20 cellular contexts compared by ENCODE assay signal in the genomic region with DNA sequence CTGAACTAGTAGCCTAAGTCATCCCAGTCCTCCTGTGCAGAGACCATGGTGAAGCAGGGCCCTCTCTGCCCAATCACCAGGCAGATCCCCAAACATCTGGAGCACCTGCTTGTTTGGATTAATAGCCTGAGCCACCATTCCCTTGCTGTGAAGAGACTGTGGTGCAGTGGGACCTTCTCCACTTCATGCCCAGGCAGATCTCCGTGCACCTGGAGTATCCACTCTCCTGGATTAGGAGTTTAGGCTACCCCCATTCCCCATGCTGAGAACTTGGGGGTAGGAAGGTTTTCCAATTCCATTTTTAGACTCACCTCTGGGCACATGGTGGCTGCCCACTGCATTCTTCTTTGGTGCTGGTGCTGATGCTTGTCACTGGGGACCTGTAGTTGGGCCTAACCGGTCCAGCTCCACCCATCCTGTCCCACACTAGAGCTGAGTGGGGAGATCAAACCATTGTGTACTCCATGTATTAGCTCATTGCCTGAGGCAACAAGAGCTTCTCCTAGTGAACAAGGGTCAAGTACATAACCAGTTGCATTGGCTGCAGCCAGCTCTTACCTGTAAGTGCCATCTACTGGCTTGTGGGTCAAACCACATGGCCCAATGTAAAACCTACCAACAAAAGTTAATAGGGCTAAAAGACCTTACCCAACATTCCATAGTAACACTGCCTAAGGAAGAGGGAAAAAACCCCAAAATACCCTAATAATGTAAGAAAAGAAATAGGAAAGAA.
DNase-seq lines count a peak whose midpoint lies in the region; ATAC-seq, FAIRE-seq and TF ChIP-seq lines count a peak whose summit lies in the region.
"Had no signal": no experiment of that assay in that cellular context is flagged by ENCODE, and none has a peak within 500 bp of the region (broad histone marks: within the 10 kb centered on the region; RNA-seq: fewer than 3 reads in every experiment).

No MANE protein-coding gene starts in this region.

- no TSS peak for BruUV-seq in K562 (replicated peaks; lab: Mats Ljungman, UMichigan)

- H3K9me3 ChIP-seq in Loucy (ENCODE audit: insufficient read depth, low read depth, low read length) (no peaks in the 10 kb centered on the region), K562 (replicated peaks; ENCODE audit: control insufficient read depth, insufficient read depth, low read depth, low read length) (no peaks in the 10 kb centered on the region), neural progenitor cell (ENCODE audit: low read depth) (no peaks in the 10 kb centered on the region)
- H3K9me3 ChIP-seq: HAP-1, thyroid gland had no signal

- peaks cover 22% of the 10 kb centered on the region for H3K9me3 Mint-ChIP-seq in activated CD8-positive, alpha-beta memory T cell treated with anti-CD3 and anti-CD28 coated beads, Interleukin-2, amount 10 ng/mL, durations not matched to agents 7 days and 5 days (ENCODE audit: low read depth)
- H3K9me3 Mint-ChIP-seq in neural progenitor cell, result peaks cover 22% of the 10 kb centered on the region

- peaks cover 28% of the 10 kb centered on the region for H3K4me1 Mint-ChIP-seq in activated CD8-positive, alpha-beta memory T cell treated with anti-CD3 and anti-CD28 coated beads, Interleukin-2, amount 10 ng/mL, durations not matched to agents 7 days and 5 days
- H3K4me1 Mint-ChIP-seq in neural progenitor cell, result no peaks in the 10 kb centered on the region

- H3K79me2 ChIP-seq in Loucy (ENCODE audit: insufficient read depth, low read length), result no peaks in the 10 kb centered on the region
- H3K79me2 ChIP-seq in K562 (ENCODE audit: control insufficient read depth, insufficient read depth, low read length), result no peaks in the 10 kb centered on the region
- H3K79me2 ChIP-seq in neural progenitor cell (ENCODE audit: low read depth), result no peaks in the 10 kb centered on the region

- POLR2A ChIA-PET in K562 (lab: Yijun Ruan, JAX), result no interaction called here

- peaks cover 57% of the 10 kb centered on the region for H3K36me3 Mint-ChIP-seq in activated CD8-positive, alpha-beta memory T cell treated with anti-CD3 and anti-CD28 coated beads, Interleukin-2, amount 10 ng/mL, durations not matched to agents 7 days and 5 days
- peaks cover 4% of the 10 kb centered on the region for H3K36me3 Mint-ChIP-seq in neural progenitor cell

- in situ Hi-C loops in K562 (cut with MboI), result no loop called here

- H3K4me3 Mint-ChIP-seq in activated CD8-positive, alpha-beta memory T cell treated with anti-CD3 and anti-CD28 coated beads, Interleukin-2, amount 10 ng/mL, durations not matched to agents 7 days and 5 days, result no peak overlapping the region
- no peak overlapping the region for H3K4me3 Mint-ChIP-seq in neural progenitor cell
- H3K4me3 Mint-ChIP-seq: activated CD4-positive, alpha-beta T cell treated with anti-CD3 and anti-CD28 coated beads, Interleukin-2, amount 10 ng/mL, durations not matched to agents 7 days and 5 days had no signal

- H2AFZ ChIP-seq in Loucy (ENCODE audit: low read length) (no peak overlapping the region), K562 (ENCODE audit: low read depth, low read length) (no peak overlapping the region), neural progenitor cell (replicated peaks) (no peak overlapping the region)

- H3K4me2 ChIP-seq in Loucy (ENCODE audit: low read depth, low read length, poor library complexity, severe bottlenecking) (no peak overlapping the region), K562 (ENCODE audit: insufficient read depth, low read length) (no peak overlapping the region), neural progenitor cell (no peak overlapping the region)
- H3K4me2 ChIP-seq: A549, KMS-11 had no signal

- H3F3A ChIP-seq in Loucy (ENCODE audit: low read depth) (no peaks in the 10 kb centered on the region), neural progenitor cell (ENCODE audit: low read depth) (no peaks in the 10 kb centered on the region)

- TF ChIP-seq POLR2A in K562 (conservative IDR thresholded peaks at IDR 0.05), result no peak

- no peaks in the 10 kb centered on the region for H3K9me1 ChIP-seq in K562 (ENCODE audit: control insufficient read depth, insufficient read depth, low read length)

- ATAC-seq in activated CD8-positive, alpha-beta memory T cell treated with anti-CD3 and anti-CD28 coated beads, Interleukin-2, amount 10 ng/mL, durations not matched to agents 7 days and 5 days, result peak; percentile 27
- ATAC-seq in K562 (no peak), GM18858 (IDR thresholded peaks at IDR 0.05; ENCODE audit: unreplicated experiment) (no peak)
- ATAC-seq: A549, foreskin keratinocyte had no signal

- no peaks in the 10 kb centered on the region for H3K9me2 ChIP-seq in Loucy (replicated peaks; ENCODE audit: low read depth, low read length)

- FAIRE-seq in K562 (lab: Jason Lieb, UNC) (no peak), frontal cortex (lab: Jason Lieb, UNC) (no peak)
- FAIRE-seq: A549, colon had no signal

- no peaks in the 10 kb centered on the region for H3K4me1 ChIP-seq in Loucy (ENCODE audit: insufficient read depth, low read length, poor library complexity, severe bottlenecking)
- no peaks in the 10 kb centered on the region for H3K4me1 ChIP-seq in K562 (replicated peaks in 1 of 2; ENCODE audit: control insufficient read depth in 2 of 2, insufficient read depth in 2 of 2, low read length in 2 of 2)
- H3K4me1 ChIP-seq in neural progenitor cell, result no peaks in the 10 kb centered on the region
- H3K4me1 ChIP-seq: A549, foreskin keratinocyte, HAP-1, thyroid gland had no signal

- TF ChIP-seq RAD21 in K562 (CRISPR knock-in tag; conservative IDR thresholded peaks at IDR 0.05 in 1 of 2, IDR thresholded peaks at IDR 0.05 in 1 of 2), result peak in 1 of 2 experiments; percentile 28; a peak in 1 of 4 replicates

- H3K27me3 ChIP-seq in Loucy (ENCODE audit: insufficient read depth, low read length, poor library complexity, severe bottlenecking) (no peaks in the 10 kb centered on the region), K562 (ENCODE audit: control insufficient read depth in 2 of 2, insufficient read depth in 2 of 2, low read length in 2 of 2) (no peaks in the 10 kb centered on the region), neural progenitor cell (no peaks in the 10 kb centered on the region)
- H3K27me3 ChIP-seq: foreskin keratinocyte, thyroid gland had no signal

- no peak overlapping the region for H3K4me3 ChIP-seq in Loucy (ENCODE audit: low read length, poor library complexity, severe bottlenecking)
- no peak overlapping the region for H3K4me3 ChIP-seq in K562
- no peak overlapping the region for H3K4me3 ChIP-seq in neural progenitor cell
- H3K4me3 ChIP-seq: A549, HAP-1, thyroid gland had no signal

- H3K27ac ChIP-seq in K562 (ENCODE audit: extremely low read depth, low read depth, low read length), result no peak overlapping the region
- no peak overlapping the region for H3K27ac ChIP-seq in neural progenitor cell
- H3K27ac ChIP-seq: A549, C4-2B, foreskin keratinocyte, KMS-11, thyroid gland had no signal

- CTCF ChIA-PET in activated CD8-positive, alpha-beta memory T cell treated with anti-CD3 and anti-CD28 coated beads, Interleukin-2, amount 10 ng/mL, durations not matched to agents 7 days and 5 days (lab: Charles Lee), result no interaction called here
- CTCF ChIA-PET in K562 (lab: Yijun Ruan, JAX; ENCODE audit: low intra/inter-chr PET ratio), result no interaction called here

- H4K20me1 ChIP-seq in Loucy (ENCODE audit: insufficient read depth, low read length, poor library complexity, severe bottlenecking) (no peaks in the 10 kb centered on the region), K562 (replicated peaks; ENCODE audit: control insufficient read depth, insufficient read depth, low read length) (no peaks in the 10 kb centered on the region), neural progenitor cell (ENCODE audit: low read depth) (no peaks in the 10 kb centered on the region)

- H3K27me3 Mint-ChIP-seq in activated CD8-positive, alpha-beta memory T cell treated with anti-CD3 and anti-CD28 coated beads, Interleukin-2, amount 10 ng/mL, durations not matched to agents 7 days and 5 days, result no peaks in the 10 kb centered on the region
- H3K27me3 Mint-ChIP-seq in neural progenitor cell (ENCODE audit: insufficient read depth, low read depth), result peaks cover 9% of the 10 kb centered on the region
- H3K27me3 Mint-ChIP-seq: activated CD4-positive, alpha-beta T cell treated with anti-CD3 and anti-CD28 coated beads, Interleukin-2, amount 10 ng/mL, durations not matched to agents 7 days and 5 days had no signal

- 42% methylated on average over 2 of the region's 2 CpGs for WGBS in K562 (ENCODE audit: insufficient coverage, low coverage, missing lambda C conversion rate)

- H3K36me3 ChIP-seq in Loucy (ENCODE audit: insufficient read depth, low read length) (no peaks in the 10 kb centered on the region), K562 (ENCODE audit: control insufficient read depth, insufficient read depth, low read length) (no peaks in the 10 kb centered on the region), neural progenitor cell (no peaks in the 10 kb centered on the region)
- H3K36me3 ChIP-seq: HAP-1, thyroid gland had no signal

- TF ChIP-seq EP300 in K562 (IDR thresholded peaks at IDR 0.05; ENCODE audit: low read length), result no peak

- DNase-seq in activated CD8-positive, alpha-beta memory T cell treated with anti-CD3 and anti-CD28 coated beads, Interleukin-2, amount 10 ng/mL, durations not matched to agents 7 days and 5 days, result no peak
- DNase-seq in activated CD8-positive, alpha-beta memory T cell treated with anti-CD3 and anti-CD28 coated beads, Interleukin-2, amount 50 U/mL, for 4 hours, result no peak
- DNase-seq in K562 (ENCODE audit: extremely low read depth in 1 of 4, low spot score in 3 of 4) (peak in 1 of 4 experiments; percentile 2), neural progenitor cell (ENCODE audit: low spot score) (no peak), frontal cortex (ENCODE audit: low spot score in 2 of 2) (no peak), NOMO-1 (lab: John Stamatoyannopoulos, UW; ENCODE audit: unreplicated experiment in 2 of 2) (no peak)
- DNase-seq: activated CD4-positive, alpha-beta T cell treated with anti-CD3 and anti-CD28 coated beads, Interleukin-2, amount 10 ng/mL, durations not matched to agents 7 days and 5 days; activated naive CD4-positive, alpha-beta T cell treated with anti-CD3 and anti-CD28 coated beads, Interleukin-2, amount 50 U/mL, for 16 hours; foreskin keratinocyte; NCI-H1092 treated with DMSO at 0.1 percent for 48 hours; NCI-H2171; retina; thyroid gland had no signal

- H3K27ac Mint-ChIP-seq in activated CD8-positive, alpha-beta memory T cell treated with anti-CD3 and anti-CD28 coated beads, Interleukin-2, amount 10 ng/mL, durations not matched to agents 7 days and 5 days, result peak overlapping the region; percentile 6
- H3K27ac Mint-ChIP-seq in neural progenitor cell, result peak overlapping the region; percentile 22
- H3K27ac Mint-ChIP-seq: activated CD4-positive, alpha-beta T cell treated with anti-CD3 and anti-CD28 coated beads, Interleukin-2, amount 10 ng/mL, durations not matched to agents 7 days and 5 days had no signal

- intact Hi-C loops in K562 (cut with micrococcal nuclease), result no loop called here

- no peak overlapping the region for H3K9ac ChIP-seq in Loucy (ENCODE audit: low read depth, low read length, poor library complexity, severe bottlenecking)
- no peak overlapping the region for H3K9ac ChIP-seq in K562 (ENCODE audit: insufficient read depth in 1 of 2, low read depth in 2 of 2, low read length in 2 of 2)
- H3K9ac ChIP-seq in neural progenitor cell, result no peak overlapping the region
- H3K9ac ChIP-seq: KMS-11 had no signal

- TF ChIP-seq CTCF in Loucy (conservative IDR thresholded peaks at IDR 0.05; ENCODE audit: low read length) (peak; percentile 39; the same call in 1 of the 2 replicates), K562 (IDR thresholded peaks at IDR 0.05 in 2 of 3, conservative IDR thresholded peaks at IDR 0.05 in 1 of 3; ENCODE audit: insufficient read depth in 2 of 3, low read depth in 1 of 3, low read length in 3 of 3) (0 out of 6 replicates have a peak, but pooled peaks of 2 of the 3 experiments have one; percentile 7 to 11), neural progenitor cell (IDR thresholded peaks at IDR 0.05) (no peak)
